Comparison of ENCODE assay signal across 13 cellular contexts in genomic region chr1:204126941-204127340, GRCh38. TPM values are rescaled to one million over a fixed set of nuclear protein-coding genes. Genes with fewer than 3 reads are reported as not detected.
DNase-seq lines count a peak whose midpoint lies in the region; TF ChIP-seq lines count a peak whose summit lies in the region.
"Had no signal": no experiment of that assay in that cellular context is flagged by ENCODE, and none has a peak within 500 bp of the region (broad histone marks: within the 10 kb centered on the region; RNA-seq: fewer than 3 reads in every experiment).

No MANE protein-coding gene starts in this region.

- H3K79me1 ChIP-seq in mesenchymal stem cell (replicated peaks; ENCODE audit: low read length, poor library complexity, severe bottlenecking) = no peaks in the 10 kb centered on the region

- peaks cover 2% of the 10 kb centered on the region; the same call in 1 of the 2 replicates for H3K27me3 Mint-ChIP-seq in HFFc6 (ENCODE audit: insufficient read depth)

- no peak overlapping the region for H3K23ac ChIP-seq in mesenchymal stem cell (ENCODE audit: low read length in 2 of 2)

- peak overlapping the region; percentile 74 for H3K9ac ChIP-seq in mesenchymal stem cell (ENCODE audit: low read length)

- H3K27ac Mint-ChIP-seq in HFFc6 = no peak overlapping the region
- H3K27ac Mint-ChIP-seq: T-helper 1 cell treated with Interleukin-12 subunit alpha and Interleukin-12 subunit beta and Interleukin-4 antibody, amounts not matched to agents 30 μg/mL and 1 μg/mL, for 36 hours had no signal

- no peak overlapping the region for H2BK15ac ChIP-seq in mesenchymal stem cell (ENCODE audit: low read depth, poor library complexity, severe bottlenecking)

- no peak for TF ChIP-seq POLR2A in spleen (IDR thresholded peaks at IDR 0.05)

- H3K18ac ChIP-seq in mesenchymal stem cell (ENCODE audit: low read depth in 1 of 2, low read length in 2 of 2) = peak overlapping the region in 1 of 2 experiments; percentile 5

- no peak overlapping the region for H2AK5ac ChIP-seq in mesenchymal stem cell (ENCODE audit: low read length, severe bottlenecking)

- H3K9me3 ChIP-seq in ascending aorta (no peaks in the 10 kb centered on the region), mesenchymal stem cell (ENCODE audit: control insufficient read depth, low read length) (no peaks in the 10 kb centered on the region), spleen (no peaks in the 10 kb centered on the region)

- no peak overlapping the region for H3K14ac ChIP-seq in mesenchymal stem cell (ENCODE audit: low read length in 2 of 2)

- intact Hi-C loops in ascending aorta (cut with DNase I) = loop anchor here (1.0 kb wide), 1 partner anchor 54 kb away; the partner anchor contains the start of gene SOX13
- intact Hi-C loops in spleen (cut with DNase I; ENCODE audit: low total_unique reads) = loop anchor here (5.0 kb wide), 1 partner anchor 255 kb away; no protein-coding TSS in a partner anchor

- H2BK120ac ChIP-seq in mesenchymal stem cell (ENCODE audit: low read depth, low read length) = no peak overlapping the region

- H4K8ac ChIP-seq in mesenchymal stem cell (ENCODE audit: low read length) = no peak overlapping the region

- no peak overlapping the region for H3K4ac ChIP-seq in mesenchymal stem cell (ENCODE audit: low read depth in 1 of 2, low read length in 2 of 2)

- H3K27me3 ChIP-seq in ascending aorta (no peaks in the 10 kb centered on the region), mesenchymal stem cell (ENCODE audit: control insufficient read depth in 1 of 2, insufficient read depth in 1 of 2, low read length in 2 of 2) (no peaks in the 10 kb centered on the region), spleen (replicated peaks in 1 of 7) (peaks cover 0 to 17% (median 0%) of the 10 kb centered on the region in 7 donors)

- H2AFZ ChIP-seq in mesenchymal stem cell (ENCODE audit: low read depth, low read length) = no peak overlapping the region

- H3K4me3 ChIP-seq in ascending aorta (no peak overlapping the region), mesenchymal stem cell (ENCODE audit: insufficient read depth in 1 of 2, low read depth in 1 of 2, low read length in 2 of 2) (no peak overlapping the region), spleen (no peak overlapping the region)

- H3K36me3 Mint-ChIP-seq in HFFc6 (ENCODE audit: low read depth) = peaks cover 5% of the 10 kb centered on the region
- H3K36me3 Mint-ChIP-seq: natural killer cell had no signal

- TF ChIP-seq CTCF in ascending aorta (IDR thresholded peaks at IDR 0.05) = no peak
- TF ChIP-seq CTCF in spleen (IDR thresholded peaks at IDR 0.05 in 8 of 11, conservative IDR thresholded peaks at IDR 0.05 in 3 of 11) = no peak
- TF ChIP-seq CTCF in HFFc6 (IDR thresholded peaks at IDR 0.05) = no peak

- DNase-seq in EH (ENCODE audit: low read depth) (peak; percentile 22), ascending aorta (ENCODE audit: low spot score in 2 of 2) (no peak), mesenchymal stem cell (no peak), spleen (no peak), NCI-H226 (no peak), NCI-H146 (lab: John Stamatoyannopoulos, UW) (no peak), HFFc6 (no peak)
- DNase-seq in activated CD4-positive, alpha-beta T cell treated with anti-CD3 and anti-CD28 coated beads, Interleukin-2, amount 50 U/mL, for 48 hours = no peak
- DNase-seq: effector CD4-positive, alpha-beta T cell; MM.1S; natural killer cell had no signal

- no peak overlapping the region for H3K4me3 Mint-ChIP-seq in HFFc6
- H3K4me3 Mint-ChIP-seq: natural killer cell; T-helper 1 cell treated with Interleukin-12 subunit alpha and Interleukin-12 subunit beta and Interleukin-4 antibody, amounts not matched to agents 30 μg/mL and 1 μg/mL, for 36 hours had no signal

- H3K4me1 ChIP-seq in ascending aorta (peaks cover 0 to 23% of the 10 kb centered on the region in 2 donors), mesenchymal stem cell (ENCODE audit: control insufficient read depth, insufficient read depth, low read depth, low read length) (peaks cover 27% of the 10 kb centered on the region), spleen (peaks cover 0 to 40% (median 17%) of the 10 kb centered on the region in 6 donors)

- WGBS in mesenchymal stem cell = 51% methylated on average over 7 of the region's 7 CpGs
- WGBS in spleen, 5 donors = 53 to 79% (median 60%) methylated on average over 7 of the region's 7 CpGs

- H3K27ac ChIP-seq in ascending aorta = peak overlapping the region; percentile 56 to 66
- no peak overlapping the region for H3K27ac ChIP-seq in mesenchymal stem cell (ENCODE audit: low read length, poor library complexity, severe bottlenecking)
- peak overlapping the region in 5 of 8 donors; percentile 27 to 54 (median 44) for H3K27ac ChIP-seq in spleen

- H3K36me3 ChIP-seq in ascending aorta (peaks cover 20 to 42% of the 10 kb centered on the region in 2 donors), mesenchymal stem cell (ENCODE audit: control insufficient read depth in 1 of 2, insufficient read depth in 2 of 2, low read depth in 1 of 2, low read length in 2 of 2) (peaks cover 12 to 44% of the 10 kb centered on the region in 2 experiments), spleen (peaks cover 0 to 46% (median 6%) of the 10 kb centered on the region in 6 donors)

- no peak overlapping the region for H2BK12ac ChIP-seq in mesenchymal stem cell (ENCODE audit: low read length in 2 of 2)

- no peak overlapping the region for H2BK5ac ChIP-seq in mesenchymal stem cell (ENCODE audit: low read depth, low read length, poor library complexity, severe bottlenecking)

- no peaks in the 10 kb centered on the region for H3K9me3 Mint-ChIP-seq in HFFc6
- H3K9me3 Mint-ChIP-seq: natural killer cell; T-helper 1 cell treated with Interleukin-12 subunit alpha and Interleukin-12 subunit beta and Interleukin-4 antibody, amounts not matched to agents 30 μg/mL and 1 μg/mL, for 36 hours had no signal

- H3K4me2 ChIP-seq in mesenchymal stem cell (ENCODE audit: low read length, poor library complexity, severe bottlenecking) = no peak overlapping the region

- H4K91ac ChIP-seq in mesenchymal stem cell (ENCODE audit: low read length) = no peak overlapping the region

- H3K4me1 Mint-ChIP-seq in HFFc6 (ENCODE audit: low read depth) = peaks cover 45% of the 10 kb centered on the region

RNA-seq across cellular contexts. Expression of gene ETNK2, which starts 24.9 kb away (rescaled TPM):
- total RNA-seq in ascending aorta (22.0 TPM), spleen (10 to 100 TPM in 2 of 7 donors, 1 to 10 TPM in 5; 4.4 to 20.8 (median 8.6) TPM)
- polyA plus RNA-seq in mesenchymal stem cell (2013, experiment 1 of 2) = 5.0 TPM
- polyA plus RNA-seq in mesenchymal stem cell (2013, experiment 2 of 2) = 4.8 TPM
- 1 to 10 TPM; 1.9 to 3.8 (median 2.5) TPM for polyA plus RNA-seq in spleen
- total RNA-seq in HFFc6 (2021; fragmentation: NEBNext Ultra II Directional; extraction: Animal tissue kit (Norgen Biotek cat#: 25700)) = 1 to 10 TPM; 3.1 to 6.3 (median 3.9) TPM

RNA-seq across cellular contexts. Expression of gene REN, which starts 39.2 kb away (rescaled TPM):
- total RNA-seq in ascending aorta (not detected), spleen (under 1 TPM in 1 of 7 donors, not detected in 6; 0.25 TPM)
- 0.10 TPM for polyA plus RNA-seq in mesenchymal stem cell (2013, experiment 1 of 2)
- polyA plus RNA-seq in mesenchymal stem cell (2013, experiment 2 of 2) = 0.07 TPM
- polyA plus RNA-seq in spleen = under 1 TPM in 1 of 3 donors, not detected in 2; 0.12 TPM
- under 1 TPM in 5 of 6 experiments, not detected in 1; 0.17 to 0.39 (median 0.34) TPM for total RNA-seq in HFFc6 (2021; fragmentation: NEBNext Ultra II Directional; extraction: Animal tissue kit (Norgen Biotek cat#: 25700))
- total RNA-seq: H4, natural killer cell had no signal

RNA-seq across cellular contexts. Expression of gene SOX13, which starts 54.0 kb away (rescaled TPM):
- total RNA-seq in ascending aorta (70.1 TPM), spleen (10 to 100 TPM; 12.8 to 28.7 (median 19.2) TPM)
- polyA plus RNA-seq in mesenchymal stem cell (2013, experiment 1 of 2) = 5.9 TPM
- 5.8 TPM for polyA plus RNA-seq in mesenchymal stem cell (2013, experiment 2 of 2)
- 1 to 10 TPM; 2.0 to 9.6 (median 2.2) TPM for polyA plus RNA-seq in spleen
- 10 to 100 TPM in 5 of 6 experiments, 1 to 10 TPM in 1; 9.9 to 13.5 (median 11.1) TPM for total RNA-seq in HFFc6 (2021; fragmentation: NEBNext Ultra II Directional; extraction: Animal tissue kit (Norgen Biotek cat#: 25700))
